9 cellular contexts compared by ENCODE assay signal in genomic region chr6:165889636-165890403, GRCh38.
DNase-seq lines count a peak whose midpoint lies in the region; ATAC-seq and TF ChIP-seq lines count a peak whose summit lies in the region.
"Had no signal": no experiment of that assay in that cellular context is flagged by ENCODE, and none has a peak within 500 bp of the region (broad histone marks: within the 10 kb centered on the region; RNA-seq: fewer than 3 reads in every experiment).

No MANE protein-coding gene starts in this region.

- H3K4me1 Mint-ChIP-seq in activated CD4-positive, alpha-beta T cell treated with anti-CD3 and anti-CD28 coated beads, Interleukin-2, amount 10 ng/mL, durations not matched to agents 7 days and 5 days = peaks cover 3% of the 10 kb centered on the region

- intact Hi-C loops in stomach (cut with DNase I; ENCODE audit: low total_unique reads) = no loop called here

- TF ChIP-seq CTCF in cardiac muscle cell (IDR thresholded peaks at IDR 0.05; ENCODE audit: low read depth, low read length) (peak; percentile 88), stomach (IDR thresholded peaks at IDR 0.05) (peak in 5 of 7 experiments; percentile 36 to 55 (median 48))

- CTCF ChIA-PET in activated CD4-positive, alpha-beta T cell treated with anti-CD3 and anti-CD28 coated beads, Interleukin-2, amount 10 ng/mL, durations not matched to agents 7 days and 5 days (lab: Charles Lee) = no interaction called here

- H3K27me3 Mint-ChIP-seq in activated CD4-positive, alpha-beta T cell treated with anti-CD3 and anti-CD28 coated beads, Interleukin-2, amount 10 ng/mL, durations not matched to agents 7 days and 5 days = no peaks in the 10 kb centered on the region

- no peak overlapping the region for H3K27ac ChIP-seq in cardiac muscle cell
- no peak overlapping the region for H3K27ac ChIP-seq in stomach
- H3K27ac ChIP-seq: neutrophil had no signal

- H3K4me1 ChIP-seq in cardiac muscle cell (ENCODE audit: low read depth) (no peaks in the 10 kb centered on the region), stomach (peaks cover 0 to 9% (median 3%) of the 10 kb centered on the region in 4 donors)

- H3K36me3 Mint-ChIP-seq in activated CD4-positive, alpha-beta T cell treated with anti-CD3 and anti-CD28 coated beads, Interleukin-2, amount 10 ng/mL, durations not matched to agents 7 days and 5 days (ENCODE audit: low read depth) = no peaks in the 10 kb centered on the region

- TF ChIP-seq POLR2A in stomach (IDR thresholded peaks at IDR 0.05) = no peak

- WGBS in stomach, 5 donors = 12 to 25% (median 21%) methylated on average over 7 of the region's 7 CpGs

- no peak for ATAC-seq in HG02623 (IDR thresholded peaks at IDR 0.05; ENCODE audit: unreplicated experiment)
- ATAC-seq in HG02973 (IDR thresholded peaks at IDR 0.05; ENCODE audit: unreplicated experiment) = no peak

- TF ChIP-seq EP300 in stomach (IDR thresholded peaks at IDR 0.05) = no peak

- H3K27me3 ChIP-seq in cardiac muscle cell = no peaks in the 10 kb centered on the region
- peaks cover 0 to 5% (median 0%) of the 10 kb centered on the region in 3 donors for H3K27me3 ChIP-seq in stomach

- POLR2A ChIA-PET in activated CD4-positive, alpha-beta T cell treated with anti-CD3 and anti-CD28 coated beads, Interleukin-2, amount 10 ng/mL, durations not matched to agents 7 days and 5 days (lab: Charles Lee) = no interaction called here

- no peak overlapping the region for H3K4me3 Mint-ChIP-seq in activated CD4-positive, alpha-beta T cell treated with anti-CD3 and anti-CD28 coated beads, Interleukin-2, amount 10 ng/mL, durations not matched to agents 7 days and 5 days

- H3K4me3 ChIP-seq in cardiac muscle cell = no peak overlapping the region
- no peak overlapping the region for H3K4me3 ChIP-seq in stomach

- H3K27ac Mint-ChIP-seq in activated CD4-positive, alpha-beta T cell treated with anti-CD3 and anti-CD28 coated beads, Interleukin-2, amount 10 ng/mL, durations not matched to agents 7 days and 5 days = no peak overlapping the region

- H3K36me3 ChIP-seq in cardiac muscle cell (no peaks in the 10 kb centered on the region), stomach (no peaks in the 10 kb centered on the region)
- H3K36me3 ChIP-seq: neutrophil had no signal

- peak; percentile 29 for DNase-seq in activated CD4-positive, alpha-beta T cell treated with anti-CD3 and anti-CD28 coated beads for 48 hours
- no peak for DNase-seq in activated CD4-positive, alpha-beta T cell treated with anti-CD3 and anti-CD28 coated beads, Interleukin-2, amount 10 ng/mL, durations not matched to agents 7 days and 5 days
- DNase-seq in cardiac muscle cell (ENCODE audit: low read depth in 1 of 2, low spot score in 1 of 2) (peak; percentile 63 to 72), stomach (no peak), NCI-H2171 (lab: John Stamatoyannopoulos, UW) (no peak)

- H3K9me3 ChIP-seq in cardiac muscle cell (ENCODE audit: low read depth) = no peaks in the 10 kb centered on the region
- H3K9me3 ChIP-seq in stomach = no peaks in the 10 kb centered on the region
- H3K9me3 ChIP-seq: neutrophil had no signal

- H3K9me3 Mint-ChIP-seq in activated CD4-positive, alpha-beta T cell treated with anti-CD3 and anti-CD28 coated beads, Interleukin-2, amount 10 ng/mL, durations not matched to agents 7 days and 5 days = no peaks in the 10 kb centered on the region

TF ChIP-seq in PFSK-1, 5 proteins besides CTCF, POLR2A, EP300 and RAD21:
- TF ChIP-seq POLR2AphosphoS5 (IDR thresholded peaks at IDR 0.05; ENCODE audit: low read depth, low read length) (peak; percentile 77; the same call in 1 of the 2 replicates), FOXP2 (optimal IDR thresholded peaks at IDR 0.05; ENCODE audit: borderline replicate concordance, extremely low read depth, extremely low read length, insufficient read depth) (no peak)

Comparison
In these comparisons a context has a peak if more than half of its experiments do, and no peak if none do; other contexts are left out.
1. DNase-seq: peak in activated CD4-positive, alpha-beta T cell treated with anti-CD3 and anti-CD28 coated beads for 48 hours (single experiment) and cardiac muscle cell (2 of 2); none in activated CD4-positive, alpha-beta T cell treated with anti-CD3 and anti-CD28 coated beads, Interleukin-2, amount 10 ng/mL, durations not matched to agents 7 days and 5 days (single experiment), stomach (single experiment) and NCI-H2171 (single experiment).